ENCODE assay signal across 30 cellular contexts in the genomic region with DNA sequence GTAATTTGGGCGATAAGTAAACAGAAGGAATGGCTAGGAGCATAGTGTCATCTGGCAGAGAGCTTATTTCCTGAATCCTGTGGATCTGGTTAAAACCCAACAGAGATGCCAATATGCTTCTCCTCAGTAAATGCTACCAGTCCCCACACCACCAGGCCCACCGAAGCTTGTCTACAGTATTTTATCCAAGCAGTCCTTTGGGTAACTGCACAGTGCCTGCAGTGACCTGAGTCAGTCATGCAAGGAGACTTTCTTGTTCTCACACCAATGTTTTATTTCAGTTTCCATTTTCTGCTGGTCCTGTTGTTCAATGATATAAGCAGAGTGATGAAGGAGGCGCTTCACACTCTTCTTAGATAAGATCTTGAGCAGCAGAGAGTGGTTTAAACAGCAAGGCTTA.
DNase-seq lines count a peak whose midpoint lies in the region; ATAC-seq and TF ChIP-seq lines count a peak whose summit lies in the region.
"Had no signal": no experiment of that assay in that cellular context is flagged by ENCODE, and none has a peak within 500 bp of the region (broad histone marks: within the 10 kb centered on the region; RNA-seq: fewer than 3 reads in every experiment).

No MANE protein-coding gene starts in this region.

- no peak overlapping the region for H3K23ac ChIP-seq in IMR-90 (ENCODE audit: low read depth, low read length)

- H4K8ac ChIP-seq in IMR-90 (ENCODE audit: low read depth in 2 of 2, low read length in 2 of 2), result no peak overlapping the region

- H3K4me2 ChIP-seq in IMR-90 (ENCODE audit: low read depth, low read length), result no peak overlapping the region
- H3K4me2 ChIP-seq in GM23338, result no peak overlapping the region

- no peaks in the 10 kb centered on the region for H3K36me3 Mint-ChIP-seq in GM23338 (ENCODE audit: low read depth)
- H3K36me3 Mint-ChIP-seq: activated CD4-positive, alpha-beta memory T cell treated with anti-CD3 and anti-CD28 coated beads for 36 hours; activated naive CD4-positive, alpha-beta T cell treated with anti-CD3 and anti-CD28 coated beads, Interleukin-2, amount 50 U/mL, for 72 hours; naive thymus-derived CD8-positive, alpha-beta T cell; stimulated activated memory B cell treated with anti-CD40 and anti-IgM and Interleukin-4, amounts not matched to agents 10 μg/mL and 1 μg/mL and 100 μg/mL, for 72 hours had no signal

- POLR2A ChIA-PET in IMR-90 (lab: Charles Lee; ENCODE audit: unreplicated experiment), result no interaction called here

- H3K9me3 Mint-ChIP-seq in GM23338, result no peaks in the 10 kb centered on the region
- H3K9me3 Mint-ChIP-seq: activated CD4-positive, alpha-beta memory T cell treated with anti-CD3 and anti-CD28 coated beads for 36 hours; activated naive CD4-positive, alpha-beta T cell treated with anti-CD3 and anti-CD28 coated beads, Interleukin-2, amount 50 U/mL, for 72 hours; activated T-helper 2 cell treated with anti-CD3 and anti-CD28 coated beads, Interferon-gamma antibody, Interleukin-2, Interleukin-4, amounts not matched to agents 10 μg/mL and 5 μg/mL and 100 μg/mL, durations not matched to agents 14 hours and 24 hours and 36 hours; CD4-positive, alpha-beta T cell; dendritic cell treated with granulocyte-macrophage colony-stimulating factor and Interleukin-4, amounts not matched to agents 40 ng/mL and 50 ng/mL, for 4 days; naive thymus-derived CD8-positive, alpha-beta T cell; stimulated activated memory B cell treated with anti-CD40 and anti-IgM and Interleukin-4, amounts not matched to agents 10 μg/mL and 1 μg/mL and 100 μg/mL, for 72 hours had no signal

- no peak overlapping the region for H2AK9ac ChIP-seq in IMR-90 (replicated peaks; ENCODE audit: low read depth, low read length, poor library complexity)

- no peak overlapping the region for H3K4ac ChIP-seq in IMR-90 (ENCODE audit: low read depth, low read length)

- H3K27ac Mint-ChIP-seq in GM23338, result no peak overlapping the region
- H3K27ac Mint-ChIP-seq: activated CD4-positive, alpha-beta memory T cell treated with anti-CD3 and anti-CD28 coated beads for 36 hours; activated naive CD4-positive, alpha-beta T cell treated with anti-CD3 and anti-CD28 coated beads, Interleukin-2, amount 50 U/mL, for 72 hours; activated T-helper 2 cell treated with anti-CD3 and anti-CD28 coated beads, Interferon-gamma antibody, Interleukin-2, Interleukin-4, amounts not matched to agents 10 μg/mL and 5 μg/mL and 100 μg/mL, durations not matched to agents 14 hours and 24 hours and 36 hours; CD4-positive, alpha-beta T cell; dendritic cell treated with granulocyte-macrophage colony-stimulating factor and Interleukin-4, amounts not matched to agents 40 ng/mL and 50 ng/mL, for 4 days; naive thymus-derived CD8-positive, alpha-beta T cell; stimulated activated memory B cell treated with anti-CD40 and anti-IgM and Interleukin-4, amounts not matched to agents 10 μg/mL and 1 μg/mL and 100 μg/mL, for 72 hours had no signal

- H2AK5ac ChIP-seq in IMR-90 (ENCODE audit: low read depth, low read length), result no peak overlapping the region

- BruUV-seq in IMR-90 (replicated peaks; lab: Mats Ljungman, UMichigan), result no TSS peak

- no peaks in the 10 kb centered on the region for H3K79me1 ChIP-seq in IMR-90 (ENCODE audit: low read depth in 1 of 2, low read length in 2 of 2)

- 82% methylated on average over 1 of the region's 3 CpGs; no CpG with 5 or more reads in 1 of the 2 experiments for WGBS in IMR-90 (ENCODE audit: extremely low coverage in 2 of 2, insufficient read length in 1 of 2), 2 experiments

- peaks cover 13% of the 10 kb centered on the region for H3K4me1 Mint-ChIP-seq in GM23338
- H3K4me1 Mint-ChIP-seq: naive thymus-derived CD8-positive, alpha-beta T cell; stimulated activated memory B cell treated with anti-CD40 and anti-IgM and Interleukin-4, amounts not matched to agents 10 μg/mL and 1 μg/mL and 100 μg/mL, for 72 hours had no signal

- no peak overlapping the region for H3K9ac ChIP-seq in IMR-90 (ENCODE audit: low read depth, low read length)

- no peak overlapping the region for H2BK5ac ChIP-seq in IMR-90 (ENCODE audit: low read depth, low read length, poor library complexity, severe bottlenecking)

- H3K9me2 ChIP-seq in GM23338 (ENCODE audit: insufficient read depth), result no peaks in the 10 kb centered on the region

- in situ Hi-C loops in IMR-90 (cut with MboI; ENCODE audit: low sequenced_read_pairs), result no loop called here

- H3K9me3 ChIP-seq in IMR-90 (ENCODE audit: control insufficient read depth, insufficient read depth, low read length), result no peaks in the 10 kb centered on the region
- H3K9me3 ChIP-seq: esophagus squamous epithelium, left ventricle myocardium inferior, pancreas, spleen, upper lobe of right lung had no signal

- 0 out of 2 replicates have a peak overlapping the region, but pooled peaks have one; percentile 20 for H3K14ac ChIP-seq in IMR-90 (replicated peaks; ENCODE audit: low read depth, low read length)

- intact Hi-C loops in IMR-90 (cut with micrococcal nuclease), result no loop called here

- H4K5ac ChIP-seq in IMR-90 (ENCODE audit: low read depth, low read length), result no peak overlapping the region

- H3K4me3 ChIP-seq in GM12865 (ENCODE audit: low read depth, low read length), result no peak overlapping the region
- no peak overlapping the region for H3K4me3 ChIP-seq in IMR-90 (ENCODE audit: insufficient read depth, low read depth, low read length)
- H3K4me3 ChIP-seq in GM23338, result no peak overlapping the region
- H3K4me3 ChIP-seq: cardiac muscle cell, esophagus squamous epithelium, left ventricle myocardium inferior, pancreas, spleen, upper lobe of right lung had no signal

- no peak for TF ChIP-seq POLR2A in IMR-90 (IDR thresholded peaks at IDR 0.05; ENCODE audit: low read depth, low read length)

- H3K56ac ChIP-seq in IMR-90 (ENCODE audit: extremely low read depth, insufficient read depth, low read length), result no peak overlapping the region

- H3K27me3 Mint-ChIP-seq in GM23338 (ENCODE audit: insufficient read depth, low read depth, poor library complexity), result no peaks in the 10 kb centered on the region
- H3K27me3 Mint-ChIP-seq: activated CD4-positive, alpha-beta memory T cell treated with anti-CD3 and anti-CD28 coated beads for 36 hours; CD4-positive, alpha-beta T cell; dendritic cell treated with granulocyte-macrophage colony-stimulating factor and Interleukin-4, amounts not matched to agents 40 ng/mL and 50 ng/mL, for 4 days; naive thymus-derived CD8-positive, alpha-beta T cell; stimulated activated memory B cell treated with anti-CD40 and anti-IgM and Interleukin-4, amounts not matched to agents 10 μg/mL and 1 μg/mL and 100 μg/mL, for 72 hours had no signal

- H3K36me3 ChIP-seq in IMR-90 (ENCODE audit: control insufficient read depth, insufficient read depth, low read length) (no peaks in the 10 kb centered on the region), GM23338 (ENCODE audit: insufficient read depth) (no peaks in the 10 kb centered on the region)
- H3K36me3 ChIP-seq: cardiac muscle cell, esophagus squamous epithelium, left ventricle myocardium inferior, pancreas, spleen, upper lobe of right lung had no signal

- no peak overlapping the region for H3K27ac ChIP-seq in IMR-90 (ENCODE audit: insufficient read depth, low read length)
- H3K27ac ChIP-seq in GM23338 (ENCODE audit: low read depth), result no peak overlapping the region
- H3K27ac ChIP-seq: cardiac muscle cell, esophagus squamous epithelium, left ventricle myocardium inferior, pancreas, spleen, upper lobe of right lung had no signal

- H4K91ac ChIP-seq in IMR-90 (ENCODE audit: insufficient read depth, low read depth, low read length), result no peak overlapping the region

- no peak overlapping the region for H2BK20ac ChIP-seq in IMR-90 (ENCODE audit: low read depth, low read length)

- H4K20me1 ChIP-seq in IMR-90 (ENCODE audit: insufficient read depth, low read length) (no peaks in the 10 kb centered on the region), GM23338 (replicated peaks; ENCODE audit: insufficient read depth) (no peaks in the 10 kb centered on the region)

- peak; percentile 68 for ATAC-seq in GM18907 (IDR thresholded peaks at IDR 0.05; ENCODE audit: unreplicated experiment)
- ATAC-seq in IMR-90 (ENCODE audit: low read depth), result no peak
- no peak for ATAC-seq in GM23338
- ATAC-seq: activated naive CD4-positive, alpha-beta T cell treated with anti-CD3 and anti-CD28 coated beads, Interleukin-2, amount 50 U/mL, for 72 hours; naive thymus-derived CD8-positive, alpha-beta T cell; pancreas; right cardiac atrium; Right ventricle myocardium inferior; stimulated activated memory B cell treated with anti-CD40 and anti-IgM and Interleukin-4, amounts not matched to agents 10 μg/mL and 1 μg/mL and 100 μg/mL, for 72 hours; upper lobe of right lung had no signal

- H3K27me3 ChIP-seq in IMR-90 (ENCODE audit: control insufficient read depth, insufficient read depth, low read length) (no peaks in the 10 kb centered on the region), GM23338 (ENCODE audit: insufficient read depth) (no peaks in the 10 kb centered on the region)
- H3K27me3 ChIP-seq: cardiac muscle cell, esophagus squamous epithelium, pancreas, spleen, upper lobe of right lung had no signal

- H2BK120ac ChIP-seq in IMR-90 (ENCODE audit: low read depth, low read length), result no peak overlapping the region

- no peaks in the 10 kb centered on the region for H3K79me2 ChIP-seq in GM23338 (replicated peaks; ENCODE audit: insufficient read depth)

- H3K4me3 Mint-ChIP-seq in GM23338, result no peak overlapping the region
- H3K4me3 Mint-ChIP-seq: activated CD4-positive, alpha-beta memory T cell treated with anti-CD3 and anti-CD28 coated beads for 36 hours; CD4-positive, alpha-beta T cell; dendritic cell treated with granulocyte-macrophage colony-stimulating factor and Interleukin-4, amounts not matched to agents 40 ng/mL and 50 ng/mL, for 4 days; naive thymus-derived CD8-positive, alpha-beta T cell; stimulated activated memory B cell treated with anti-CD40 and anti-IgM and Interleukin-4, amounts not matched to agents 10 μg/mL and 1 μg/mL and 100 μg/mL, for 72 hours had no signal

- 0 out of 2 replicates have a peak overlapping the region, but pooled peaks have one; percentile 38 for H3K18ac ChIP-seq in IMR-90 (ENCODE audit: low read depth, low read length)

- peak; percentile 8 for DNase-seq in GM12865 (ENCODE audit: low read depth)
- DNase-seq in IMR-90, result no peak
- peak; percentile 99 for DNase-seq in cerebellar cortex (ENCODE audit: low spot score)
- DNase-seq in NCI-H1436 treated with DMSO at 0.1 percent for 48 hours (lab: John Stamatoyannopoulos, UW), result no peak
- DNase-seq in NOMO-1 treated with dmso at 0.1 percent for 144 hours (lab: John Stamatoyannopoulos, UW; ENCODE audit: unreplicated experiment), result no peak
- no peak for DNase-seq in OCI-M2 (lab: John Stamatoyannopoulos, UW; ENCODE audit: unreplicated experiment)
- DNase-seq in GM23338 (ENCODE audit: low spot score), result no peak
- DNase-seq: activated CD4-positive, alpha-beta memory T cell treated with anti-CD3 and anti-CD28 coated beads for 36 hours; activated CD4-positive, CD25-positive, alpha-beta regulatory T cell; activated CD8-positive, alpha-beta memory T cell treated with anti-CD3 and anti-CD28 coated beads, Interleukin-2, amount 50 U/mL, for 48 hours; anterior cingulate cortex; CD4-positive, alpha-beta T cell; DMS153; esophagus squamous epithelium; Karpas-422; left ventricle myocardium inferior; MV-4-11; naive thymus-derived CD8-positive, alpha-beta T cell; pancreas; right cardiac atrium; spleen; stimulated activated CD4-positive, alpha-beta T cell treated with anti-CD3 and anti-CD28 coated beads, Interleukin-4, amount 100 ng/mL, for 1 hour; upper lobe of right lung had no signal

- H3K4me1 ChIP-seq in IMR-90 (ENCODE audit: control insufficient read depth, insufficient read depth, low read length), result no peaks in the 10 kb centered on the region
- H3K4me1 ChIP-seq in GM23338 (ENCODE audit: insufficient read depth), result peaks cover 13% of the 10 kb centered on the region; the same call in 1 of the 2 replicates
- H3K4me1 ChIP-seq: left ventricle myocardium inferior, spleen, upper lobe of right lung had no signal

- H2AFZ ChIP-seq in IMR-90 (replicated peaks; ENCODE audit: low read length, poor library complexity) (no peak overlapping the region), GM23338 (no peak overlapping the region)

- no peaks in the 10 kb centered on the region for H3F3A ChIP-seq in GM23338 (replicated peaks; ENCODE audit: low read depth)

- dilution Hi-C loops in IMR-90 (cut with HindIII; ENCODE audit: low sequenced_read_pairs, unreplicated experiment), result no loop called here

- CTCF ChIA-PET in IMR-90 (lab: Yijun Ruan, JAX), result no interaction called here

- H2BK15ac ChIP-seq in IMR-90 (ENCODE audit: low read depth, low read length), result no peak overlapping the region

- no peak for TF ChIP-seq RAD21 in IMR-90 (IDR thresholded peaks at IDR 0.05; ENCODE audit: low read length)

- H3K9me1 ChIP-seq in IMR-90 (ENCODE audit: insufficient read depth, low read length), result no peaks in the 10 kb centered on the region; the same call in 1 of the 2 replicates

- TF ChIP-seq CTCF in GM12865 (IDR thresholded peaks at IDR 0.05; ENCODE audit: insufficient read depth, low read depth, low read length, missing control alignments), result no peak
- TF ChIP-seq CTCF in IMR-90 (conservative IDR thresholded peaks at IDR 0.05; ENCODE audit: low read depth, low read length), result no peak
- TF ChIP-seq CTCF in GM23338 (conservative IDR thresholded peaks at IDR 0.05; ENCODE audit: low read depth in 2 of 2), result no peak

Comparison
In these comparisons a context has a peak if more than half of its experiments do, and no peak if none do; other contexts are left out.
1. DNase-seq: peak in GM12865 (single experiment) and cerebellar cortex (single experiment); none in IMR-90 (single experiment), NCI-H1436 treated with DMSO at 0.1 percent for 48 hours (single experiment), NOMO-1 treated with dmso at 0.1 percent for 144 hours (single experiment), OCI-M2 (single experiment) and GM23338 (single experiment).